ENCODE assay signal across 7 cellular contexts in the genomic region with DNA sequence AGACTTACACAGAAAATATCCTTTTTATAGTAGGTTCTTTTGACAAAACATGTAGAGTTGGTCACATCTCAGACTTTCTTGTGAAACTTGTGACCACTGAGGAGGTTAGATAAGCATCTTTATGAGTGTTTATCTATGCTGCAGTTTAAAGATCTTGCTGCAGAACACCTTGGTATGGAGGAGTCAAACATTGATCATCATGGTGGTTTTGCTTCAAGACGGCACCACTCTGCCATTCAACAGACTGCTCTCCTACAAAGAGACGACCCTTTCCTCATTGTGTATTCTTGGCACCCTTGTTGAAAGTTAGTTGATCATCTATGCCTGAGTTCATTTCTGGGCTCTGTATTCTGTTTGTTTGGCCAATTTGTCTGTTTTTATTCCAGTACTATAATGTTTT. TPM values are rescaled to one million over a fixed set of nuclear protein-coding genes. Genes with fewer than 3 reads are reported as not detected.
DNase-seq lines count a peak whose midpoint lies in the region; ATAC-seq, FAIRE-seq and TF ChIP-seq lines count a peak whose summit lies in the region.
"Not testable (repeated sequence)": the region's sequence is repeated elsewhere in the genome, so short reads cannot be mapped to it uniquely, and the experiment has no call there.

No MANE protein-coding gene starts in this region.

- CTCF ChIA-PET in IMR-90 (lab: Yijun Ruan, JAX); GM12878 (lab: Yijun Ruan, JAX): not testable (repeated sequence)

- SMC1A ChIA-PET in GM12878 (lab: Charles Lee; ENCODE audit: uncharacterized antibody, unreplicated experiment) = not testable (repeated sequence)

- H3K79me1 ChIP-seq in IMR-90 (ENCODE audit: low read depth in 1 of 2, low read length in 2 of 2) = peaks cover 13 to 62% of the 10 kb centered on the region in 2 experiments; a peak in 3 of 4 replicates

- peak overlapping the region; percentile 17 for H2BK5ac ChIP-seq in IMR-90 (ENCODE audit: low read depth, low read length, poor library complexity, severe bottlenecking)

- H3K23ac ChIP-seq in IMR-90 (ENCODE audit: low read depth, low read length) = peak overlapping the region; percentile 85

- RAD21 ChIA-PET in GM12878 (lab: Charles Lee; ENCODE audit: unreplicated experiment) = not testable (repeated sequence)

- peaks cover 15% of the 10 kb centered on the region for H3F3A ChIP-seq in smooth muscle cell (ENCODE audit: low read depth)

- not testable (repeated sequence) for H3K27ac ChIP-seq in IMR-90 (ENCODE audit: insufficient read depth, low read length); GM12878 (ENCODE audit: control insufficient read depth, insufficient read depth)
- H3K27ac ChIP-seq in RWPE2 (ENCODE audit: poor library complexity, severe bottlenecking) (peak overlapping the region; percentile 99), smooth muscle cell (ENCODE audit: low read depth) (peak overlapping the region; percentile 70)

- not testable (repeated sequence) for H3K9ac ChIP-seq in IMR-90 (ENCODE audit: low read depth, low read length); GM12878 (ENCODE audit: control insufficient read depth, insufficient read depth, low read length); smooth muscle cell (ENCODE audit: low read depth)

- H3K9me1 ChIP-seq in IMR-90 (ENCODE audit: insufficient read depth, low read length) = peaks cover 39% of the 10 kb centered on the region

- H3K4me1 ChIP-seq in IMR-90 (ENCODE audit: control insufficient read depth, insufficient read depth, low read length) (peaks cover 39% of the 10 kb centered on the region), RWPE2 (ENCODE audit: insufficient read depth, poor library complexity, severe bottlenecking) (peaks cover 37% of the 10 kb centered on the region), smooth muscle cell (ENCODE audit: low read depth) (peaks cover 21% of the 10 kb centered on the region)
- H3K4me1 ChIP-seq in GM12878 (ENCODE audit: control insufficient read depth, insufficient read depth, low read length) = not testable (repeated sequence)

- not testable (repeated sequence) for H4K5ac ChIP-seq in IMR-90 (ENCODE audit: low read depth, low read length)

- H3K56ac ChIP-seq in IMR-90 (ENCODE audit: extremely low read depth, insufficient read depth, low read length) = not testable (repeated sequence)

- WGBS in IMR-90 (ENCODE audit: extremely low coverage in 2 of 2, insufficient read length in 1 of 2), 2 experiments = no CpG with 5 or more reads among the region's 2 CpGs
- WGBS in GM12878 (ENCODE audit: insufficient coverage, insufficient replicate concordance, low lambda C conversion rate, missing lambda C conversion rate) = 0% methylated on average over 2 of the region's 2 CpGs
- 47% methylated on average over 2 of the region's 2 CpGs for WGBS in smooth muscle cell (ENCODE audit: low lambda C conversion rate)

- not testable (repeated sequence) for H3K36me3 ChIP-seq in IMR-90 (ENCODE audit: control insufficient read depth, insufficient read depth, low read length); RWPE2 (ENCODE audit: low read depth); GM12878 (ENCODE audit: control insufficient read depth in 2 of 2, insufficient read depth in 2 of 2, low read length in 1 of 2); smooth muscle cell (ENCODE audit: low read depth)

- not testable (repeated sequence) for TF ChIP-seq POLR2A in IMR-90 (IDR thresholded peaks at IDR 0.05; ENCODE audit: low read depth, low read length); GM12878 (IDR thresholded peaks at IDR 0.05; ENCODE audit: low read depth, low read length)

- not testable (repeated sequence) for H3K18ac ChIP-seq in IMR-90 (ENCODE audit: low read depth, low read length)

- not testable (repeated sequence) for H3K79me2 ChIP-seq in GM12878 (ENCODE audit: control insufficient read depth, insufficient read depth, low read length)
- H3K79me2 ChIP-seq in smooth muscle cell (ENCODE audit: low read depth) = peaks cover 80% of the 10 kb centered on the region

- POLR2A ChIA-PET in IMR-90 (lab: Charles Lee; ENCODE audit: unreplicated experiment); GM12878 (lab: Charles Lee): not testable (repeated sequence)

- H4K20me1 ChIP-seq in IMR-90 (ENCODE audit: insufficient read depth, low read length) = peaks cover 71% of the 10 kb centered on the region
- not testable (repeated sequence) for H4K20me1 ChIP-seq in GM12878 (ENCODE audit: control insufficient read depth, insufficient read depth)
- H4K20me1 ChIP-seq in smooth muscle cell (ENCODE audit: low read depth) = peaks cover 86% of the 10 kb centered on the region

- dilution Hi-C loops in IMR-90 (cut with HindIII; ENCODE audit: low sequenced_read_pairs, unreplicated experiment) = not testable (repeated sequence)

- not testable (repeated sequence) for BruUV-seq in IMR-90 (replicated peaks; lab: Mats Ljungman, UMichigan); GM12878 (replicated peaks; lab: Mats Ljungman, UMichigan)

- peak; percentile 49 for FAIRE-seq in GM12878 (lab: Jason Lieb, UNC)

- not testable (repeated sequence) for H2AK5ac ChIP-seq in IMR-90 (ENCODE audit: low read depth, low read length)

- TF ChIP-seq EP300 in GM12878 (IDR thresholded peaks at IDR 0.05; ENCODE audit: borderline replicate concordance in 1 of 2, control insufficient read depth in 1 of 2, low read depth in 2 of 2, low read length in 2 of 2) = not testable (repeated sequence)

- not testable (repeated sequence) for H4K8ac ChIP-seq in IMR-90 (ENCODE audit: low read depth in 2 of 2, low read length in 2 of 2)

- not testable (repeated sequence) for H2BK20ac ChIP-seq in IMR-90 (ENCODE audit: low read depth, low read length)

- not testable (repeated sequence) for TF ChIP-seq CTCF in IMR-90 (conservative IDR thresholded peaks at IDR 0.05; ENCODE audit: low read depth, low read length); RWPE2 (IDR thresholded peaks at IDR 0.05; ENCODE audit: poor library complexity, severe bottlenecking); GM12878 (IDR thresholded peaks at IDR 0.05 in 2 of 3, conservative IDR thresholded peaks at IDR 0.05 in 1 of 3; ENCODE audit: control insufficient read depth in 2 of 3, extremely low read depth in 1 of 3, insufficient read depth in 1 of 3, low read depth in 3 of 3, low read length in 3 of 3); smooth muscle cell (IDR thresholded peaks at IDR 0.05; ENCODE audit: borderline replicate concordance, insufficient read depth, poor library complexity, severe bottlenecking)

- H2BK120ac ChIP-seq in IMR-90 (ENCODE audit: low read depth, low read length) = not testable (repeated sequence)

- H2AFZ ChIP-seq in IMR-90 (replicated peaks; ENCODE audit: low read length, poor library complexity); GM12878 (ENCODE audit: control insufficient read depth, low read depth, low read length); smooth muscle cell (ENCODE audit: low read depth): not testable (repeated sequence)

- in situ Hi-C loops in IMR-90 (cut with MboI; ENCODE audit: low sequenced_read_pairs); GM12878 (cut with MboI): not testable (repeated sequence)

- 0 out of 2 replicates have a peak overlapping the region, but pooled peaks have one; percentile 46 for H3K14ac ChIP-seq in IMR-90 (replicated peaks; ENCODE audit: low read depth, low read length)

- peak overlapping the region; percentile 22; the same call in 1 of the 2 replicates for H4K91ac ChIP-seq in IMR-90 (ENCODE audit: insufficient read depth, low read depth, low read length)

- H3K9me3 ChIP-seq in IMR-90 (ENCODE audit: control insufficient read depth, insufficient read depth, low read length); RWPE2 (ENCODE audit: severe bottlenecking); GM12878 (replicated peaks; ENCODE audit: control insufficient read depth, insufficient read depth, low read length); smooth muscle cell (replicated peaks; ENCODE audit: low read depth): not testable (repeated sequence)

- H2AK9ac ChIP-seq in IMR-90 (replicated peaks; ENCODE audit: low read depth, low read length, poor library complexity) = not testable (repeated sequence)

- peak; percentile 23 for DNase-seq in ELR (ENCODE audit: low read depth)
- DNase-seq in IMR-90; RWPE2 (ENCODE audit: low spot score); GM12878 (ENCODE audit: low read depth, low spot score); smooth muscle cell (lab: John Stamatoyannopoulos, UW; ENCODE audit: unreplicated experiment): not testable (repeated sequence)
- DNase-seq in NCI-H446 treated with DMSO at 0.1 percent for 48 hours (lab: John Stamatoyannopoulos, UW) = peak; percentile 33
- peak; percentile 50 for DNase-seq in islet precursor cell

- H3K4me2 ChIP-seq in IMR-90 (ENCODE audit: low read depth, low read length); GM12878 (ENCODE audit: control insufficient read depth, insufficient read depth); smooth muscle cell: not testable (repeated sequence)

- ATAC-seq in IMR-90 (ENCODE audit: low read depth); RWPE2 (ENCODE audit: low read depth); GM12878: not testable (repeated sequence)

- not testable (repeated sequence) for H2BK15ac ChIP-seq in IMR-90 (ENCODE audit: low read depth, low read length)

- H3K4ac ChIP-seq in IMR-90 (ENCODE audit: low read depth, low read length) = not testable (repeated sequence)

- H3K27me3 ChIP-seq in IMR-90 (ENCODE audit: control insufficient read depth, insufficient read depth, low read length); RWPE2 (ENCODE audit: insufficient read depth, poor library complexity, severe bottlenecking); GM12878 (replicated peaks in 1 of 2; ENCODE audit: control insufficient read depth in 2 of 2, insufficient read depth in 2 of 2, low read length in 1 of 2); smooth muscle cell (ENCODE audit: low read depth): not testable (repeated sequence)

- TF ChIP-seq RAD21 in IMR-90 (IDR thresholded peaks at IDR 0.05; ENCODE audit: low read length); GM12878 (IDR thresholded peaks at IDR 0.05; ENCODE audit: insufficient read depth, low read depth, low read length): not testable (repeated sequence)

- H3K4me3 ChIP-seq in IMR-90 (ENCODE audit: insufficient read depth, low read depth, low read length); RWPE2 (ENCODE audit: severe bottlenecking); GM12878; smooth muscle cell: not testable (repeated sequence)

- intact Hi-C loops in IMR-90 (cut with micrococcal nuclease); GM12878 (cut with micrococcal nuclease; ENCODE audit: unreplicated experiment): not testable (repeated sequence)

RNA-seq across cellular contexts. Expression of gene PXDN, which starts 20.0 kb away (rescaled TPM):
- 148 and 153 TPM in 2 replicates for total RNA-seq in IMR-90 (2012; rRNA removed)
- polyA plus RNA-seq in IMR-90 (2012; rRNA removed) = 268 and 332 TPM in 2 replicates
- 300 and 432 TPM in 2 replicates for polyA plus RNA-seq in IMR-90 (2012; cell fraction: cytosol; rRNA removed)
- 369 and 399 TPM in 2 replicates for polyA plus RNA-seq in IMR-90 (2012; cell fraction: nucleus; rRNA removed; ENCODE audit: low replicate concordance)
- total RNA-seq in GM12878 (2013; cell fraction: nucleolus; rRNA removed) = 0.40 TPM in 1 of 2 replicates, not detected in the other
- total RNA-seq in GM12878 (2014; rRNA removed) = not detected in 2 replicates
- not detected in 2 replicates for total RNA-seq in GM12878 (2014; rRNA removed; fragmentation: Illumina TruSeq; extraction: Trizol)
- 0.58 and 0.69 TPM in 2 replicates for total RNA-seq in GM12878 (2021)
- not detected for polyA plus RNA-seq in GM12878 (2011; ENCODE audit: low read depth)
- polyA plus RNA-seq in GM12878 (2011; rRNA removed) = 0.18 and 0.24 TPM in 2 replicates
- polyA plus RNA-seq in GM12878 (2011; cell fraction: cytosol; rRNA removed) = 0.28 and 0.66 TPM in 2 replicates
- 0.44 and 0.48 TPM in 2 replicates for polyA plus RNA-seq in GM12878 (2011; cell fraction: nucleus; rRNA removed)
- 0.01 and 0.11 TPM in 2 replicates for polyA plus RNA-seq in GM12878 (2012)
- not detected in 2 replicates for polyA plus RNA-seq in GM12878 (2014; fragmentation: Illumina TruSeq; extraction: Trizol)
- not detected for polyA plus RNA-seq in GM12878 (2014; fragmentation: Nextera tagmentation; extraction: Ambion mirVana)
- polyA plus RNA-seq in GM12878 (2014; rRNA removed) = 0.23 TPM in 1 of 2 replicates, not detected in the other
- polyA plus RNA-seq in GM12878 (2016; fragmentation: Nextera tagmentation; extraction: Ambion mirVana) = under 1 TPM; 0.12 to 0.23 TPM
- 0.22 and 0.36 TPM in 2 replicates for polyA minus RNA-seq in GM12878 (2011; rRNA and poly(A)+ RNA removed)
- 0.10 and 1.2 TPM in 2 replicates for polyA minus RNA-seq in GM12878 (2011; cell fraction: cytosol; rRNA and poly(A)+ RNA removed)
- 0.29 and 0.36 TPM in 2 replicates for polyA minus RNA-seq in GM12878 (2011; cell fraction: nucleus; rRNA and poly(A)+ RNA removed)
- 328 and 334 TPM in 2 replicates for total RNA-seq in smooth muscle cell
- 253 and 333 TPM in 2 replicates for polyA plus RNA-seq in smooth muscle cell

Comparison
In these comparisons a context has a peak if more than half of its experiments do, and no peak if none do; other contexts are left out.
1. RNA of gene PXDN, which starts 20.0 kb away (total RNA-seq): 328 to 334 TPM in smooth muscle cell and 148 to 153 TPM in IMR-90; 0.40 to 0.69 TPM in GM12878; every median in the first group is over 10 times any median in the second.